ENCODE assay signal across 8 cellular contexts in genomic region chr16:69105501-69106361, GRCh38. TPM values are rescaled to one million over a fixed set of nuclear protein-coding genes. Genes with fewer than 3 reads are reported as not detected.
DNase-seq lines count a peak whose midpoint lies in the region; ATAC-seq, FAIRE-seq and TF ChIP-seq lines count a peak whose summit lies in the region.

A gene with protein sequence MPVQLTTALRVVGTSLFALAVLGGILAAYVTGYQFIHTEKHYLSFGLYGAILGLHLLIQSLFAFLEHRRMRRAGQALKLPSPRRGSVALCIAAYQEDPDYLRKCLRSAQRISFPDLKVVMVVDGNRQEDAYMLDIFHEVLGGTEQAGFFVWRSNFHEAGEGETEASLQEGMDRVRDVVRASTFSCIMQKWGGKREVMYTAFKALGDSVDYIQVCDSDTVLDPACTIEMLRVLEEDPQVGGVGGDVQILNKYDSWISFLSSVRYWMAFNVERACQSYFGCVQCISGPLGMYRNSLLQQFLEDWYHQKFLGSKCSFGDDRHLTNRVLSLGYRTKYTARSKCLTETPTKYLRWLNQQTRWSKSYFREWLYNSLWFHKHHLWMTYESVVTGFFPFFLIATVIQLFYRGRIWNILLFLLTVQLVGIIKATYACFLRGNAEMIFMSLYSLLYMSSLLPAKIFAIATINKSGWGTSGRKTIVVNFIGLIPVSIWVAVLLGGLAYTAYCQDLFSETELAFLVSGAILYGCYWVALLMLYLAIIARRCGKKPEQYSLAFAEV (plus strand): TSS chr16:69105653. CDS start chr16:69109396, 3,743 bp downstream.

- H2AFZ ChIP-seq in GM12878 (ENCODE audit: control insufficient read depth, low read depth, low read length), result peak within 1 kb of the TSS; percentile 63

- no peaks in the 10 kb centered on the region for H3K36me3 ChIP-seq in GM12878 (ENCODE audit: control insufficient read depth in 2 of 2, insufficient read depth in 2 of 2, low read length in 1 of 2)

- POLR2A ChIA-PET in GM12878 (lab: Charles Lee), result interaction anchor here (0.6 kb wide), 1 partner anchor 103 kb away, joined by 4 read pairs; no protein-coding TSS in a partner anchor

- peak; percentile 69 for DNase-seq in DMS53 (lab: John Stamatoyannopoulos, UW)
- no peak for DNase-seq in GM12878 (ENCODE audit: low read depth, low spot score)
- DNase-seq in renal cortical epithelial cell (ENCODE audit: low read depth), result peak; percentile 83

- peak; percentile 86 for FAIRE-seq in GM12878 (lab: Jason Lieb, UNC)

- CTCF ChIA-PET in GM12878 (lab: Yijun Ruan, JAX), result interaction anchor here (0.7 to 1.6 kb wide), 3 partner anchors 18 to 241 kb away, joined by 3 to 4 read pairs (median 3); no protein-coding TSS in a partner anchor

- H3K9ac ChIP-seq in GM12878 (ENCODE audit: control insufficient read depth, insufficient read depth, low read length), result no peak within 1 kb of the TSS

- no peak for TF ChIP-seq POLR2A in GM12878 (IDR thresholded peaks at IDR 0.05; ENCODE audit: low read depth, low read length)

- no peaks in the 10 kb centered on the region for H3K9me3 ChIP-seq in GM12878 (replicated peaks; ENCODE audit: control insufficient read depth, insufficient read depth, low read length)

- intact Hi-C loops in GM12878 (cut with micrococcal nuclease; ENCODE audit: unreplicated experiment), result no loop called here

- RAD21 ChIA-PET in GM12878 (lab: Charles Lee; ENCODE audit: unreplicated experiment), result interaction anchor here (1.6 kb wide), 1 partner anchor 258 kb away, joined by 4 read pairs; no protein-coding TSS in a partner anchor

- peak; percentile 7 to 57 (median 48); a peak in 3 of 6 replicates for TF ChIP-seq CTCF in GM12878 (IDR thresholded peaks at IDR 0.05 in 2 of 3, conservative IDR thresholded peaks at IDR 0.05 in 1 of 3; ENCODE audit: control insufficient read depth in 2 of 3, extremely low read depth in 1 of 3, insufficient read depth in 1 of 3, low read depth in 3 of 3, low read length in 3 of 3)

- BruUV-seq in GM12878 (replicated peaks; lab: Mats Ljungman, UMichigan), result no TSS peak

- SMC1A ChIA-PET in GM12878 (lab: Charles Lee; ENCODE audit: uncharacterized antibody, unreplicated experiment), result interaction anchor here (0.8 to 1.0 kb wide), 2 partner anchors 24 to 203 kb away, joined by 3 to 4 read pairs; no protein-coding TSS in a partner anchor

- H3K4me2 ChIP-seq in GM12878 (ENCODE audit: control insufficient read depth, insufficient read depth), result peak within 1 kb of the TSS; percentile 93

- in situ Hi-C loops in GM12878 (cut with MboI), result no loop called here

- no peak for TF ChIP-seq EP300 in GM12878 (IDR thresholded peaks at IDR 0.05; ENCODE audit: borderline replicate concordance in 1 of 2, control insufficient read depth in 1 of 2, low read depth in 2 of 2, low read length in 2 of 2)

- WGBS in GM12878 (ENCODE audit: insufficient coverage, insufficient replicate concordance, low lambda C conversion rate, missing lambda C conversion rate), result 2% methylated on average over 72 of the region's 80 CpGs

- H4K20me1 ChIP-seq in GM12878 (ENCODE audit: control insufficient read depth, insufficient read depth), result no peaks in the 10 kb centered on the region

- H3K4me3 ChIP-seq in GM12878 (peak within 1 kb of the TSS; percentile 74), iPS-11a (ENCODE audit: low read depth, low read length) (peak within 1 kb of the TSS; percentile 78)

- peak; percentile 76 for TF ChIP-seq RAD21 in GM12878 (IDR thresholded peaks at IDR 0.05; ENCODE audit: insufficient read depth, low read depth, low read length)

- H3K27me3 ChIP-seq in GM12878 (replicated peaks in 1 of 2; ENCODE audit: control insufficient read depth in 2 of 2, insufficient read depth in 2 of 2, low read length in 1 of 2), result peaks cover 1 to 3% of the 10 kb centered on the region in 2 experiments; a peak in 2 of 4 replicates

- no peaks in the 10 kb centered on the region for H3K79me2 ChIP-seq in GM12878 (ENCODE audit: control insufficient read depth, insufficient read depth, low read length)

- peaks cover 6% of the 10 kb centered on the region for H3K4me1 ChIP-seq in GM12878 (ENCODE audit: control insufficient read depth, insufficient read depth, low read length)

- H3K27ac ChIP-seq in GM12878 (ENCODE audit: control insufficient read depth, insufficient read depth), result no peak within 1 kb of the TSS

- ATAC-seq in HG03175 (IDR thresholded peaks at IDR 0.05; ENCODE audit: unreplicated experiment), result peak; percentile 56
- peak; percentile 88 for ATAC-seq in GM12878
- no peak for ATAC-seq in GM18861 (IDR thresholded peaks at IDR 0.05; ENCODE audit: unreplicated experiment)
- ATAC-seq in GM18870 (IDR thresholded peaks at IDR 0.05; ENCODE audit: unreplicated experiment), result no peak

TF ChIP-seq in PFSK-1, 5 proteins besides CTCF, POLR2A, EP300 and RAD21 (continues in another document):
- TF ChIP-seq TAF1 (IDR thresholded peaks at IDR 0.05; ENCODE audit: borderline replicate concordance, insufficient read depth, low read length) (no peak), SIN3A (IDR thresholded peaks at IDR 0.05; ENCODE audit: borderline replicate concordance, insufficient read depth, low read length) (peak; percentile 66; the same call in 1 of the 2 replicates)

TF ChIP-seq in GM12878, 131 proteins besides CTCF, POLR2A, EP300 and RAD21:
- TF ChIP-seq GATAD2B (conservative IDR thresholded peaks at IDR 0.05; ENCODE audit: low read depth) (peak; percentile 72; the same call in 1 of the 2 replicates), EED (IDR thresholded peaks at IDR 0.05; ENCODE audit: low read depth) (no peak), MTA2 (IDR thresholded peaks at IDR 0.05; ENCODE audit: low read depth) (no peak), BHLHE40 (IDR thresholded peaks at IDR 0.05; ENCODE audit: borderline replicate concordance in 1 of 2, low read depth in 2 of 2, low read length in 1 of 2) (0 out of 4 replicates have a peak, but pooled peaks of 1 of the 2 experiments have one; percentile 38), LARP7 (IDR thresholded peaks at IDR 0.05) (0 out of 2 replicates have a peak, but pooled peaks have one; percentile 51), KLF5 (IDR thresholded peaks at IDR 0.05; ENCODE audit: partially characterized antibody) (no peak), HDAC6 (IDR thresholded peaks at IDR 0.05; ENCODE audit: unreplicated experiment) (peak; percentile 67), HDGF (IDR thresholded peaks at IDR 0.05) (no peak), SMC3 (IDR thresholded peaks at IDR 0.05; ENCODE audit: borderline replicate concordance, low read length) (peak; percentile 45; the same call in 1 of the 2 replicates), IKZF1 (conservative IDR thresholded peaks at IDR 0.05) (peak; percentile 37), KDM1A (IDR thresholded peaks at IDR 0.05; ENCODE audit: borderline replicate concordance) (no peak), IKZF2 (IDR thresholded peaks at IDR 0.05) (no peak), YY1 (IDR thresholded peaks at IDR 0.05; ENCODE audit: low read depth, low read length) (0 out of 2 replicates have a peak, but pooled peaks have one; percentile 30), RUNX3 (IDR thresholded peaks at IDR 0.05; ENCODE audit: low read length) (peak; percentile 29; the same call in 1 of the 2 replicates), TBL1XR1 (IDR thresholded peaks at IDR 0.05; ENCODE audit: low read depth, low read length) (no peak)

RNA-seq across cellular contexts. Expression of the gene that starts here (rescaled TPM):
- 1.1 TPM for polyA plus RNA-seq in PFSK-1 (2012; ENCODE audit: insufficient read length, low read depth)
- 0.51 and 0.84 TPM in 2 replicates for total RNA-seq in GM12878 (2013; cell fraction: nucleolus; rRNA removed)
- total RNA-seq in GM12878 (2014; rRNA removed) (0.06 TPM in 1 of 2 replicates, not detected in the other), GM12878 (2014; rRNA removed; fragmentation: Illumina TruSeq; extraction: Trizol) (0.05 and 0.13 TPM in 2 replicates), GM12878 (2021) (0.32 and 0.56 TPM in 2 replicates), renal cortical epithelial cell (15.5 and 22.8 TPM in 2 replicates)
- polyA plus RNA-seq in GM12878 (2011; ENCODE audit: low read depth), result 0.21 TPM
- polyA plus RNA-seq in GM12878 (2011; rRNA removed) (0.22 TPM in 2 replicates), GM12878 (2014; fragmentation: Illumina TruSeq; extraction: Trizol) (0.16 and 0.19 TPM in 2 replicates), GM12878 (2014; fragmentation: Nextera tagmentation; extraction: Ambion mirVana) (under 1 TPM in 1 of 2 experiments, not detected in 1; 0.09 TPM), GM12878 (2014; rRNA removed) (0.18 and 0.36 TPM in 2 replicates), GM12878 (2016; fragmentation: Nextera tagmentation; extraction: Ambion mirVana) (under 1 TPM in 1 of 2 experiments, not detected in 1; 0.48 TPM)
- 0.19 and 0.25 TPM in 2 replicates for polyA plus RNA-seq in GM12878 (2011; cell fraction: cytosol; rRNA removed)
- 0.60 and 0.82 TPM in 2 replicates for polyA plus RNA-seq in GM12878 (2011; cell fraction: nucleus; rRNA removed)
- polyA plus RNA-seq in GM12878 (2012), result 0.12 and 0.17 TPM in 2 replicates
- polyA minus RNA-seq in GM12878 (2011; rRNA and poly(A)+ RNA removed), result 0.15 and 0.46 TPM in 2 replicates
- polyA minus RNA-seq in GM12878 (2011; cell fraction: cytosol; rRNA and poly(A)+ RNA removed), result 0.40 TPM in 1 of 2 replicates, not detected in the other
- polyA minus RNA-seq in GM12878 (2011; cell fraction: nucleus; rRNA and poly(A)+ RNA removed), result 0.19 and 0.24 TPM in 2 replicates

Comparison
In these comparisons a context has a peak if more than half of its experiments do, and no peak if none do; other contexts are left out.
1. Peak in ATAC-seq, H3K4me3 ChIP-seq and H3K4me2 ChIP-seq in GM12878; RNA of the gene not detected or under 1 TPM.